In the genomic region with DNA sequence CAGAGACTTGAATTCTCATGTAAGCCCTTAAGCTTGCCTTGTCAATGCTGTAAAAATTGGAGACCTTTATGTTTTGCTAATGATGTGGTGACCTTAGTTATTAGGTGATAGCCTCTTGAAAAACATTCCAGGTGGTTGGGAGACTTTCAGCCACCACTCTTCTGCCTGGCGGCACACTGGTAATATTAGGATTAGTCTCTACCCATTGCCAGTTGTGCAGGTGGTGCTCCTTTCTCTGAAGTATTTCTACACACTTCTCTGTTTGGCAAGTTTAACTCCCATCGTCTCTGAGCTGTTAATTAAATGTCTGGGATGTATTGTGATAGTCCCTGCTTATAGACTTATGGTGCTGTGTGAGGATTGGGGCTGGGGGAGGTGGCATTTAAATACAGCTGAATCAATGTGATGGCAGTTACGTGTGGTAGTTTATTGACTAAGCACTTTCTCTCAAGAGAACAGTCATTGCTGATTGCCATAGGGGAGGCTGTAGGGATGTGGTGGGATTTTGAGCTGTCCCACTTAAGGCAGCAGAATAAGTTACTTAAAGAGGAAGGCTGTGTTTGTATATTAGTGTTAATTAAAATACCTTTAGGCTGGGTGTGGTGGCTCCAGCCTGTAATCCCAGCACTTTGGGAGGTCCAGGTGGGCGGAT, we compare ENCODE assay signal across 1 cellular context.
TF ChIP-seq lines count a peak whose summit lies in the region.

No MANE protein-coding gene starts in this region.

TF ChIP-seq in IMR-90, 13 proteins besides CTCF, POLR2A, EP300 and RAD21:
- TF ChIP-seq SMC3 (IDR thresholded peaks at IDR 0.05; ENCODE audit: low read depth, low read length) (no peak), NFE2L2 (IDR thresholded peaks at IDR 0.05; ENCODE audit: low read depth, low read length) (no peak), MXI1 (IDR thresholded peaks at IDR 0.05; ENCODE audit: borderline replicate concordance, low read depth, low read length) (no peak), RFX5 (IDR thresholded peaks at IDR 0.05; ENCODE audit: low read depth, low read length) (no peak), CHD1 (IDR thresholded peaks at IDR 0.05; ENCODE audit: low read depth, low read length) (no peak), ELK1 (IDR thresholded peaks at IDR 0.05; ENCODE audit: borderline replicate concordance, low read depth, low read length) (no peak), RCOR1 (IDR thresholded peaks at IDR 0.05; ENCODE audit: insufficient replicate concordance, low read length) (no peak), CEBPB (IDR thresholded peaks at IDR 0.05; ENCODE audit: low read depth, low read length) (no peak), MAFK (IDR thresholded peaks at IDR 0.05; ENCODE audit: low read depth, low read length) (no peak), FOS (IDR thresholded peaks at IDR 0.05; ENCODE audit: low read depth, low read length) (no peak)
- TF ChIP-seq, protein P1, sequence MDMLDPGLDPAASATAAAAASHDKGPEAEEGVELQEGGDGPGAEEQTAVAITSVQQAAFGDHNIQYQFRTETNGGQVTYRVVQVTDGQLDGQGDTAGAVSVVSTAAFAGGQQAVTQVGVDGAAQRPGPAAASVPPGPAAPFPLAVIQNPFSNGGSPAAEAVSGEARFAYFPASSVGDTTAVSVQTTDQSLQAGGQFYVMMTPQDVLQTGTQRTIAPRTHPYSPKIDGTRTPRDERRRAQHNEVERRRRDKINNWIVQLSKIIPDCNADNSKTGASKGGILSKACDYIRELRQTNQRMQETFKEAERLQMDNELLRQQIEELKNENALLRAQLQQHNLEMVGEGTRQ (IDR thresholded peaks at IDR 0.05; ENCODE audit: low read depth, low read length), result no peak
